Comparison of ENCODE assay signal across 1 cellular context in genomic region chr17:1078062-1078711, GRCh38.
TF ChIP-seq lines count a peak whose summit lies in the region.

No MANE protein-coding gene starts in this region.

TF ChIP-seq in GM23338, 12 proteins besides CTCF, POLR2A, EP300 and RAD21 (continued from another document):
- TF ChIP-seq REST (IDR thresholded peaks at IDR 0.05; ENCODE audit: unreplicated experiment) (no peak), NANOG (IDR thresholded peaks at IDR 0.05; ENCODE audit: borderline replicate concordance) (no peak), CREB1 (CRISPR knock-in tag; IDR thresholded peaks at IDR 0.05; ENCODE audit: low read depth) (no peak), JUNB (IDR thresholded peaks at IDR 0.05; ENCODE audit: unreplicated experiment) (no peak), ZNF331 (CRISPR knock-in tag; IDR thresholded peaks at IDR 0.05; ENCODE audit: low read depth) (no peak), POLR2AphosphoS5 (IDR thresholded peaks at IDR 0.05; ENCODE audit: low read depth) (no peak), ZNF462 (CRISPR knock-in tag; IDR thresholded peaks at IDR 0.05) (no peak), EZH2phosphoT487 (IDR thresholded peaks at IDR 0.05; ENCODE audit: unreplicated experiment) (no peak)
